Comparison of ENCODE assay signal across 17 cellular contexts in the genomic region with DNA sequence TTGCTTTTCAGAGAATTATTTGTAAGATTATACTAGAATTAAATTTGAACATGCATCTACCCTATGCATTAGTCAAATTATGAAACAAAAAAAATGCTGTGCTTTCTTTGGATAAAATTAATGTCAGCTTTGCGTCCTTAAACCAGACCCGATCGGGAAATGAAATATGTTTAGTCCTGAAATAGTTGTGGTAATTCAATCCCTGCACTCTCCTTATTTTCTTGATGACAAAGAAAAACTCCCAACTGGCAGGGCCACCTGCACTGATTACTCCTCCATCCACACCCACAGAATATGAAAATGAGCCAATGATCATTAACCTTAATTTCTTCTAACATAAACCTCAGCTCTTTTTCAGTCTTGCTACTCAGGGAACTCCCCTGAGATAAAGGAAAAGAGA.
A peak's percentile ranks its signal among the peaks of the same experiment; 100 is the strongest.
DNase-seq lines count a peak whose midpoint lies in the region; ATAC-seq and TF ChIP-seq lines count a peak whose summit lies in the region.
"Had no signal": no experiment of that assay in that cellular context is flagged by ENCODE, and none has a peak within 500 bp of the region (broad histone marks: within the 10 kb centered on the region; RNA-seq: fewer than 3 reads in every experiment).

No MANE protein-coding gene starts in this region.

- no peaks in the 10 kb centered on the region for H3K27me3 ChIP-seq in skeletal muscle satellite cell (ENCODE audit: control insufficient read depth, insufficient read depth, low read length)
- no peaks in the 10 kb centered on the region for H3K27me3 ChIP-seq in breast epithelium
- no peaks in the 10 kb centered on the region for H3K27me3 ChIP-seq in ascending aorta

- no peak for TF ChIP-seq CTCF in breast epithelium (IDR thresholded peaks at IDR 0.05)
- no peak for TF ChIP-seq CTCF in ascending aorta (IDR thresholded peaks at IDR 0.05)

- H3K9me3 ChIP-seq in SK-N-MC (ENCODE audit: low read depth, low read length) (no peaks in the 10 kb centered on the region), skeletal muscle satellite cell (replicated peaks; ENCODE audit: low read length) (no peaks in the 10 kb centered on the region), breast epithelium (no peaks in the 10 kb centered on the region), ascending aorta (no peaks in the 10 kb centered on the region)

- DNase-seq in SK-N-MC (ENCODE audit: low read depth, low spot score) = no peak
- peak; percentile 38 for DNase-seq in kidney glomerular epithelial cell (lab: John Stamatoyannopoulos, UW)
- no peak for DNase-seq in NCI-H82 (lab: John Stamatoyannopoulos, UW)
- no peak for DNase-seq in activated naive CD4-positive, alpha-beta T cell treated with anti-CD3 and anti-CD28 coated beads, Interleukin-2, amount 50 U/mL, for 16 hours
- no peak for DNase-seq in breast epithelium (ENCODE audit: low spot score in 2 of 2)
- DNase-seq in ascending aorta (ENCODE audit: low spot score in 2 of 2) = no peak
- DNase-seq: activated CD4-positive, alpha-beta memory T cell treated with anti-CD3 and anti-CD28 coated beads for 36 hours; activated T-cell treated with anti-CD3 and anti-CD28 coated beads, Interleukin-2, amount 50 U/mL, for 72 hours; midbrain; NCI-H1436; NCI-H510A treated with DMSO at 0.1 percent for 48 hours; PC-9; SW 1271 had no signal

- ATAC-seq in GM19463 (IDR thresholded peaks at IDR 0.05; ENCODE audit: unreplicated experiment) = peak; percentile 39
- ATAC-seq: activated T-cell treated with anti-CD3 and anti-CD28 coated beads, Interleukin-2, amount 50 U/mL, for 72 hours had no signal

- peaks cover 61% of the 10 kb centered on the region for H3K4me1 ChIP-seq in skeletal muscle satellite cell (ENCODE audit: control insufficient read depth, insufficient read depth, low read length)
- no peaks in the 10 kb centered on the region for H3K4me1 ChIP-seq in breast epithelium
- peaks cover 0 to 23% of the 10 kb centered on the region in 2 donors for H3K4me1 ChIP-seq in ascending aorta

- intact Hi-C loops in breast epithelium (cut with DNase I; ENCODE audit: low total_unique reads) = no loop called here
- intact Hi-C loops in ascending aorta (cut with DNase I) = loop anchor here (5.0 kb wide), 2 partner anchors 108 to 433 kb away; no protein-coding TSS in a partner anchor

- H3K36me3 ChIP-seq in SK-N-MC (ENCODE audit: insufficient read depth, low read length) (no peaks in the 10 kb centered on the region), skeletal muscle satellite cell (ENCODE audit: insufficient read depth, low read length) (no peaks in the 10 kb centered on the region), breast epithelium (no peaks in the 10 kb centered on the region), ascending aorta (no peaks in the 10 kb centered on the region)

- H3K27ac ChIP-seq in SK-N-MC (peak overlapping the region; percentile 99), breast epithelium (peak overlapping the region in 1 of 2 donors; percentile 19), ascending aorta (no peak overlapping the region)
- H3K27ac ChIP-seq: C4-2B, KMS-11, PC-9 had no signal

- peak overlapping the region; percentile 67 for H3K9ac ChIP-seq in SK-N-MC (ENCODE audit: insufficient read length)
- peak overlapping the region; percentile 61 for H3K9ac ChIP-seq in skeletal muscle satellite cell (ENCODE audit: low read depth, low read length)
- H3K9ac ChIP-seq: KMS-11 had no signal

- TF ChIP-seq POLR2A in breast epithelium (IDR thresholded peaks at IDR 0.05) = no peak

- H3K4me3 ChIP-seq in SK-N-MC (peak overlapping the region; percentile 72), skeletal muscle satellite cell (ENCODE audit: low read length) (peak overlapping the region; percentile 47), breast epithelium (no peak overlapping the region), ascending aorta (no peak overlapping the region)
- H3K4me3 ChIP-seq: PC-9 had no signal

- H3K4me2 ChIP-seq in skeletal muscle satellite cell (ENCODE audit: low read length) = peak overlapping the region; percentile 81
- H3K4me2 ChIP-seq: KMS-11 had no signal

Comparison
In these comparisons a context has a peak if more than half of its experiments do, and no peak if none do; other contexts are left out.
1. H3K4me3 ChIP-seq: peak in SK-N-MC (single experiment) and skeletal muscle satellite cell (single experiment); none in breast epithelium (0 of 3) and ascending aorta (0 of 2).